2 cellular contexts compared by ENCODE assay signal in genomic region chr1:28642056-28642846, GRCh38.
A peak's percentile ranks its signal among the peaks of the same experiment; 100 is the strongest.
TF ChIP-seq lines count a peak whose summit lies in the region.

No MANE protein-coding gene starts in this region.

TF ChIP-seq in PFSK-1, 5 proteins besides CTCF, POLR2A, EP300 and RAD21 (continued from another document):
- TF ChIP-seq SIN3A (IDR thresholded peaks at IDR 0.05; ENCODE audit: borderline replicate concordance, insufficient read depth, low read length): peak; percentile 17; the same call in 1 of the 2 replicates

TF ChIP-seq in H1, 55 proteins besides CTCF, POLR2A, EP300 and RAD21 (continued from another document):
- TF ChIP-seq CEBPB (IDR thresholded peaks at IDR 0.05; ENCODE audit: low read depth, low read length): no peak
- TF ChIP-seq CTBP2 (IDR thresholded peaks at IDR 0.05; ENCODE audit: borderline replicate concordance, insufficient read depth, insufficient read length, low read length): no peak
